8 cellular contexts compared by ENCODE assay signal in genomic region chr16:71564377-71564967, GRCh38. TPM values are rescaled to one million over a fixed set of nuclear protein-coding genes. Genes with fewer than 3 reads are reported as not detected.
A peak's percentile ranks its signal among the peaks of the same experiment; 100 is the strongest.
DNase-seq lines count a peak whose midpoint lies in the region; ATAC-seq lines count a peak whose summit lies in the region.

No MANE protein-coding gene starts in this region.

- H3K4me3 Mint-ChIP-seq in activated CD4-positive, alpha-beta memory T cell treated with anti-CD3 and anti-CD28 coated beads, Interleukin-2, amount 10 ng/mL, durations not matched to agents 7 days and 5 days: peak overlapping the region; percentile 84
- peak overlapping the region; percentile 86 to 91 for H3K4me3 Mint-ChIP-seq in stimulated activated naive B cell treated with anti-CD40 and anti-IgM and Interleukin-4, amounts not matched to agents 10 μg/mL and 1 μg/mL and 100 μg/mL, for 72 hours

- H3K27me3 Mint-ChIP-seq in activated CD4-positive, alpha-beta memory T cell treated with anti-CD3 and anti-CD28 coated beads, Interleukin-2, amount 10 ng/mL, durations not matched to agents 7 days and 5 days: peaks cover 5% of the 10 kb centered on the region
- H3K27me3 Mint-ChIP-seq in stimulated activated naive B cell treated with anti-CD40 and anti-IgM and Interleukin-4, amounts not matched to agents 10 μg/mL and 1 μg/mL and 100 μg/mL, for 72 hours: no peaks in the 10 kb centered on the region

- POLR2A ChIA-PET in activated CD4-positive, alpha-beta memory T cell treated with anti-CD3 and anti-CD28 coated beads, Interleukin-2, amount 10 ng/mL, durations not matched to agents 7 days and 5 days (lab: Charles Lee): interaction anchor here (1.2 to 1.7 kb wide), 5 partner anchors 12 to 528 kb away, joined by 3 to 15 read pairs (median 5); partner anchors contain the start of gene TAT

- peak; percentile 99 for DNase-seq in activated T-cell treated with anti-CD3 and anti-CD28 coated beads for 1 hour (ENCODE audit: low read depth)
- DNase-seq in activated T-cell treated with anti-CD3 and anti-CD28 coated beads for 4 hours: no peak
- no peak for DNase-seq in activated CD4-positive, alpha-beta memory T cell treated with anti-CD3 and anti-CD28 coated beads, Interleukin-2, amount 10 ng/mL, durations not matched to agents 7 days and 5 days
- no peak for DNase-seq in stimulated activated naive B cell treated with anti-CD40 and anti-IgM and Interleukin-4, amounts not matched to agents 10 μg/mL and 1 μg/mL and 100 μg/mL, for 72 hours
- no peak for DNase-seq in dedifferentiated amniotic fluid mesenchymal stem cell (ENCODE audit: extremely low spot score)
- no peak for DNase-seq in islet precursor cell

- no peaks in the 10 kb centered on the region for H3K9me3 ChIP-seq in iPS-18c (ENCODE audit: control insufficient read depth, insufficient read depth, low read length)

- H3K9me3 Mint-ChIP-seq in activated CD4-positive, alpha-beta memory T cell treated with anti-CD3 and anti-CD28 coated beads, Interleukin-2, amount 10 ng/mL, durations not matched to agents 7 days and 5 days: peaks cover 9% of the 10 kb centered on the region
- peaks cover 5 to 6% of the 10 kb centered on the region in 2 donors for H3K9me3 Mint-ChIP-seq in stimulated activated naive B cell treated with anti-CD40 and anti-IgM and Interleukin-4, amounts not matched to agents 10 μg/mL and 1 μg/mL and 100 μg/mL, for 72 hours

- peak overlapping the region; percentile 90 for H3K27ac Mint-ChIP-seq in activated CD4-positive, alpha-beta memory T cell treated with anti-CD3 and anti-CD28 coated beads, Interleukin-2, amount 10 ng/mL, durations not matched to agents 7 days and 5 days
- H3K27ac Mint-ChIP-seq in stimulated activated naive B cell treated with anti-CD40 and anti-IgM and Interleukin-4, amounts not matched to agents 10 μg/mL and 1 μg/mL and 100 μg/mL, for 72 hours: peak overlapping the region; percentile 99

- CTCF ChIA-PET in activated CD4-positive, alpha-beta memory T cell treated with anti-CD3 and anti-CD28 coated beads, Interleukin-2, amount 10 ng/mL, durations not matched to agents 7 days and 5 days (lab: Charles Lee): interaction anchor here (0.5 to 4.0 kb wide), 27 partner anchors 9 to 531 kb away, joined by 3 to 83 read pairs (median 5); partner anchors contain the start of gene IST1

- H3K4me3 ChIP-seq in iPS-18c (ENCODE audit: insufficient read depth, low read depth, low read length): peak overlapping the region; percentile 55

- no peaks in the 10 kb centered on the region for H3K36me3 Mint-ChIP-seq in activated CD4-positive, alpha-beta memory T cell treated with anti-CD3 and anti-CD28 coated beads, Interleukin-2, amount 10 ng/mL, durations not matched to agents 7 days and 5 days (ENCODE audit: low read depth)
- H3K36me3 Mint-ChIP-seq in stimulated activated naive B cell treated with anti-CD40 and anti-IgM and Interleukin-4, amounts not matched to agents 10 μg/mL and 1 μg/mL and 100 μg/mL, for 72 hours: peaks cover 5 to 9% of the 10 kb centered on the region in 2 donors

- peak; percentile 3 for ATAC-seq in HG03095 (IDR thresholded peaks at IDR 0.05; ENCODE audit: unreplicated experiment)
- peak; percentile 94 to 95 for ATAC-seq in stimulated activated naive B cell treated with anti-CD40 and anti-IgM and Interleukin-4, amounts not matched to agents 10 μg/mL and 1 μg/mL and 100 μg/mL, for 72 hours (replicated peaks)

- peaks cover 19% of the 10 kb centered on the region for H3K4me1 Mint-ChIP-seq in activated CD4-positive, alpha-beta memory T cell treated with anti-CD3 and anti-CD28 coated beads, Interleukin-2, amount 10 ng/mL, durations not matched to agents 7 days and 5 days
- H3K4me1 Mint-ChIP-seq in stimulated activated naive B cell treated with anti-CD40 and anti-IgM and Interleukin-4, amounts not matched to agents 10 μg/mL and 1 μg/mL and 100 μg/mL, for 72 hours: peaks cover 26 to 50% of the 10 kb centered on the region in 2 donors

RNA-seq across cellular contexts. Expression of gene TAT, which starts 12.4 kb away (rescaled TPM):
- total RNA-seq in activated CD4-positive, alpha-beta memory T cell treated with anti-CD3 and anti-CD28 coated beads, Interleukin-2, amount 10 ng/mL, durations not matched to agents 7 days and 5 days: not detected

RNA-seq across cellular contexts. Expression of gene CHST4, which starts 38.2 kb away (rescaled TPM):
- total RNA-seq in activated CD4-positive, alpha-beta memory T cell treated with anti-CD3 and anti-CD28 coated beads, Interleukin-2, amount 10 ng/mL, durations not matched to agents 7 days and 5 days: not detected
